Comparison of ENCODE assay signal across 3 cellular contexts in genomic region chr3:35709691-35710090, GRCh38.
TF ChIP-seq lines count a peak whose summit lies in the region.

No MANE protein-coding gene starts in this region.

TF ChIP-seq in GM23338, 12 proteins besides CTCF, POLR2A, EP300 and RAD21 (continued from another document and continues in another):
- TF ChIP-seq ETS1 (IDR thresholded peaks at IDR 0.05) (no peak), EZH2 (IDR thresholded peaks at IDR 0.05; ENCODE audit: low read depth, unreplicated experiment) (no peak), ZNF462 (CRISPR knock-in tag; IDR thresholded peaks at IDR 0.05) (no peak), EZH2phosphoT487 (IDR thresholded peaks at IDR 0.05; ENCODE audit: unreplicated experiment) (no peak), ZNF114 (CRISPR knock-in tag; IDR thresholded peaks at IDR 0.05) (no peak)

TF ChIP-seq in WTC11, 78 proteins besides CTCF, POLR2A, EP300 and RAD21 (continued from another document):
- no peak for TF ChIP-seq ZNF532 (CRISPR knock-in tag; IDR thresholded peaks at IDR 0.05; ENCODE audit: borderline replicate concordance)
- no peak for TF ChIP-seq ELF4 (CRISPR knock-in tag; IDR thresholded peaks at IDR 0.05; ENCODE audit: low read depth)
- no peak for TF ChIP-seq SMAD4 (CRISPR knock-in tag; IDR thresholded peaks at IDR 0.05)
- TF ChIP-seq ATF2 (CRISPR knock-in tag; IDR thresholded peaks at IDR 0.05; ENCODE audit: borderline replicate concordance, low read depth): no peak
- no peak for TF ChIP-seq NR2C2 (CRISPR knock-in tag; IDR thresholded peaks at IDR 0.05)
- no peak for TF ChIP-seq CDX4 (CRISPR knock-in tag; IDR thresholded peaks at IDR 0.05; ENCODE audit: borderline replicate concordance)
- no peak for TF ChIP-seq ZNF232 (CRISPR knock-in tag; IDR thresholded peaks at IDR 0.05)

TF ChIP-seq in SK-N-SH, 30 proteins besides CTCF, POLR2A, EP300 and RAD21 (continued from another document):
- TF ChIP-seq GABPA (IDR thresholded peaks at IDR 0.05; ENCODE audit: low read depth) (no peak), FOXJ3 (CRISPR knock-in tag; IDR thresholded peaks at IDR 0.05) (no peak)
